In genomic region chr12:102948941-102949352, GRCh38 we compare ENCODE assay signal across 9 cellular contexts. TPM values are rescaled to one million over a fixed set of nuclear protein-coding genes. Genes with fewer than 3 reads are reported as not detected.
DNase-seq lines count a peak whose midpoint lies in the region; ATAC-seq and TF ChIP-seq lines count a peak whose summit lies in the region.
"Had no signal": no experiment of that assay in that cellular context is flagged by ENCODE, and none has a peak within 500 bp of the region (broad histone marks: within the 10 kb centered on the region; RNA-seq: fewer than 3 reads in every experiment).

No MANE protein-coding gene starts in this region.

- no peak for ATAC-seq in HG03432 (IDR thresholded peaks at IDR 0.05; ENCODE audit: unreplicated experiment)

- no peaks in the 10 kb centered on the region for H3K9me2 ChIP-seq in neural cell (ENCODE audit: insufficient read depth, low read length)

- TF ChIP-seq RAD21 in neural cell (conservative IDR thresholded peaks at IDR 0.05): peak; percentile 95

- H4K20me1 ChIP-seq in neural cell (ENCODE audit: insufficient read depth): no peaks in the 10 kb centered on the region

- peak; percentile 11 for TF ChIP-seq EP300 in neural cell (conservative IDR thresholded peaks at IDR 0.05; ENCODE audit: poor library complexity, severe bottlenecking)

- H3K36me3 Mint-ChIP-seq in T-helper 2 cell treated with Interferon-gamma antibody and Interleukin-4, amounts not matched to agents 5 μg/mL and 100 μg/mL, for 36 hours (ENCODE audit: low read depth): peaks cover 2% of the 10 kb centered on the region
- no peaks in the 10 kb centered on the region for H3K36me3 Mint-ChIP-seq in endodermal cell (ENCODE audit: low read depth)

- H3K36me3 ChIP-seq in endodermal cell (ENCODE audit: control insufficient read depth, insufficient read depth, low read length) (no peaks in the 10 kb centered on the region), neural cell (ENCODE audit: insufficient read depth, low read length) (no peaks in the 10 kb centered on the region)

- no peaks in the 10 kb centered on the region for H3F3A ChIP-seq in neural cell (ENCODE audit: insufficient read depth, low read length, poor library complexity, severe bottlenecking)

- H3K9ac ChIP-seq in endodermal cell (ENCODE audit: extremely low read depth, low read length, poor library complexity, severe bottlenecking): no peak overlapping the region
- no peak overlapping the region for H3K9ac ChIP-seq in neural cell (ENCODE audit: low read length)

- H3K27me3 ChIP-seq in endodermal cell (ENCODE audit: control insufficient read depth, insufficient read depth, low read length, poor library complexity, severe bottlenecking) (peaks cover 80% of the 10 kb centered on the region), neural cell (ENCODE audit: insufficient read depth, low read depth, low read length) (peaks cover 27% of the 10 kb centered on the region)

- TF ChIP-seq CTCF in endodermal cell (conservative IDR thresholded peaks at IDR 0.05): peak; percentile 96
- TF ChIP-seq CTCF in neural cell (IDR thresholded peaks at IDR 0.05; ENCODE audit: poor library complexity, severe bottlenecking): peak; percentile 94

- no peak overlapping the region for H3K4me3 Mint-ChIP-seq in T-helper 2 cell treated with Interferon-gamma antibody and Interleukin-4, amounts not matched to agents 5 μg/mL and 100 μg/mL, for 36 hours
- H3K4me3 Mint-ChIP-seq in endodermal cell: no peak overlapping the region
- H3K4me3 Mint-ChIP-seq: central memory CD8-positive, alpha-beta T cell had no signal

- H3K4me1 ChIP-seq in endodermal cell (ENCODE audit: control insufficient read depth, insufficient read depth, low read length): no peaks in the 10 kb centered on the region

- no peaks in the 10 kb centered on the region for H3K79me2 ChIP-seq in neural cell (replicated peaks; ENCODE audit: insufficient read depth, low read length)

- H3K4me2 ChIP-seq in neural cell (ENCODE audit: low read length): no peak overlapping the region

- 7% methylated on average over 11 of the region's 11 CpGs for WGBS in endodermal cell (ENCODE audit: insufficient coverage in 1 of 2, insufficient read length in 1 of 2), 2 experiments

- no peak overlapping the region for H2AFZ ChIP-seq in neural cell (ENCODE audit: low read depth, low read length)

- no peaks in the 10 kb centered on the region for H3K9me3 Mint-ChIP-seq in T-helper 2 cell treated with Interferon-gamma antibody and Interleukin-4, amounts not matched to agents 5 μg/mL and 100 μg/mL, for 36 hours
- no peaks in the 10 kb centered on the region for H3K9me3 Mint-ChIP-seq in endodermal cell
- H3K9me3 Mint-ChIP-seq: central memory CD8-positive, alpha-beta T cell had no signal

- DNase-seq in T-helper 2 cell: peak in 3 of 5 experiments; percentile 19 to 38 (median 22)
- no peak for DNase-seq in T-helper 2 cell treated with Interferon-gamma antibody and Interleukin-4, amounts not matched to agents 5 μg/mL and 100 μg/mL, for 36 hours (ENCODE audit: low spot score)
- peak; percentile 15 for DNase-seq in NCI-H1694 treated with DMSO at 0.1 percent for 48 hours (lab: John Stamatoyannopoulos, UW)
- DNase-seq in activated CD4-positive, alpha-beta T cell treated with anti-CD3 and anti-CD28 coated beads for 48 hours: peak; percentile 70
- peak; percentile 95 for DNase-seq in endodermal cell
- DNase-seq in HuH-7.5 (ENCODE audit: low spot score): no peak

- H3K4me1 Mint-ChIP-seq in T-helper 2 cell treated with Interferon-gamma antibody and Interleukin-4, amounts not matched to agents 5 μg/mL and 100 μg/mL, for 36 hours (ENCODE audit: low read depth): peaks cover 9% of the 10 kb centered on the region
- H3K4me1 Mint-ChIP-seq in endodermal cell: peaks cover 8% of the 10 kb centered on the region

- H3K4me3 ChIP-seq in endodermal cell (ENCODE audit: low read length) (no peak overlapping the region), neural cell (ENCODE audit: low read length) (no peak overlapping the region)

- H3K27me3 Mint-ChIP-seq in T-helper 2 cell treated with Interferon-gamma antibody and Interleukin-4, amounts not matched to agents 5 μg/mL and 100 μg/mL, for 36 hours (ENCODE audit: low read depth): peaks cover 58% of the 10 kb centered on the region
- H3K27me3 Mint-ChIP-seq in endodermal cell (ENCODE audit: insufficient read depth): peaks cover 83% of the 10 kb centered on the region

- H3K27ac ChIP-seq in endodermal cell (ENCODE audit: low read depth, low read length) (no peak overlapping the region), neural cell (ENCODE audit: low read length) (no peak overlapping the region)

- H3K9me3 ChIP-seq in endodermal cell (ENCODE audit: control insufficient read depth, low read length) (no peaks in the 10 kb centered on the region), neural cell (ENCODE audit: low read length) (no peaks in the 10 kb centered on the region)

- H3K27ac Mint-ChIP-seq in T-helper 2 cell treated with Interferon-gamma antibody and Interleukin-4, amounts not matched to agents 5 μg/mL and 100 μg/mL, for 36 hours: no peak overlapping the region
- H3K27ac Mint-ChIP-seq in endodermal cell: no peak overlapping the region

TF ChIP-seq in neural cell, 6 proteins besides CTCF, POLR2A, EP300 and RAD21:
- TF ChIP-seq TAF1 (IDR thresholded peaks at IDR 0.05; ENCODE audit: low read depth): no peak
- peak; percentile 98 for TF ChIP-seq SMC3 (conservative IDR thresholded peaks at IDR 0.05; ENCODE audit: poor library complexity)
- no peak for TF ChIP-seq REST (IDR thresholded peaks at IDR 0.05; ENCODE audit: borderline replicate concordance)
- no peak for TF ChIP-seq MXI1 (conservative IDR thresholded peaks at IDR 0.05; ENCODE audit: poor library complexity, severe bottlenecking)

RNA-seq across cellular contexts. Expression of gene ASCL1, which starts 8.5 kb away (rescaled TPM):
- total RNA-seq in endodermal cell: not detected
- 36.3 TPM for polyA plus RNA-seq in endodermal cell (2013, experiment 1 of 2)
- polyA plus RNA-seq in endodermal cell (2013, experiment 2 of 2): 30.5 TPM
- 3.4 and 5.0 TPM in 2 replicates for polyA plus RNA-seq in neural cell
- 6.6 and 7.3 TPM in 2 replicates for polyA minus RNA-seq in neural cell

RNA-seq across cellular contexts. Expression of gene PAH, which starts 31.9 kb away (rescaled TPM):
- 1 to 10 TPM; 1.5 to 1.9 TPM for total RNA-seq in endodermal cell
- 0.07 TPM for polyA plus RNA-seq in endodermal cell (2013, experiment 1 of 2)
- 0.25 TPM for polyA plus RNA-seq in endodermal cell (2013, experiment 2 of 2)
- polyA plus RNA-seq in neural cell: not detected in 2 replicates
- not detected in 2 replicates for polyA minus RNA-seq in neural cell

Comparison
In these comparisons a context has a peak if more than half of its experiments do, and no peak if none do; other contexts are left out.
1. DNase-seq: peak in T-helper 2 cell (3 of 5), NCI-H1694 treated with DMSO at 0.1 percent for 48 hours (single experiment), activated CD4-positive, alpha-beta T cell treated with anti-CD3 and anti-CD28 coated beads for 48 hours (single experiment) and endodermal cell (single experiment); none in T-helper 2 cell treated with Interferon-gamma antibody and Interleukin-4, amounts not matched to agents 5 μg/mL and 100 μg/mL, for 36 hours (single experiment) and HuH-7.5 (single experiment).